In the genomic region with DNA sequence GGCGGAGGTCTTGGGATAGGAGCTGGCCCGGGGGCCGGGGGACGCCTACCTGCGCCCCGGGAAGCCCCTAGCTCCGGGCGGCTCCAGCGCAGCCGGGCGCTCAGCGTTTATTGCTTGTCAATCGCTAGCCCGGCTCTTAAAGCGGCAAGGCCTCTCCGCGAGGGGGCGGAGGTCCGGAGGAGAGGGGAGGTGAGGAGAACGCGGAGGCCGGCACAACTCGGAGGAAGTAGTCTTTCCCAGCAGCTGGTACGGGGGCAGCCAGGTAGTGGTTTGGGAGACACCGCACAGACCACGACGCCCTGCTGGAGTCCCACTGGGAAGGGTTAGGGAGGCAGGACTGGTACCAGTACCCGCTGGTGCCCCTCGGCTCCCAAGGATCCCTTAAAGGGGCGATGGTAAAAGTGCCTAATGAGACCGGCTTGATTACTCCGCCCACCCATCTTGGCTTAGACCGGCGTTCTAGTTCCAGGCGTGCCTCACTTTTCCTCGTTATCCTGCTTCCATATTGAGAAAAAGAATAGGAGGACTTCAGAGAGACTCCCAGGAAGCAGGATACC, we compare ENCODE assay signal across 8 cellular contexts. TPM values are rescaled to one million over a fixed set of nuclear protein-coding genes. Genes with fewer than 3 reads are reported as not detected.
DNase-seq lines count a peak whose midpoint lies in the region; ATAC-seq and TF ChIP-seq lines count a peak whose summit lies in the region.

A gene with protein sequence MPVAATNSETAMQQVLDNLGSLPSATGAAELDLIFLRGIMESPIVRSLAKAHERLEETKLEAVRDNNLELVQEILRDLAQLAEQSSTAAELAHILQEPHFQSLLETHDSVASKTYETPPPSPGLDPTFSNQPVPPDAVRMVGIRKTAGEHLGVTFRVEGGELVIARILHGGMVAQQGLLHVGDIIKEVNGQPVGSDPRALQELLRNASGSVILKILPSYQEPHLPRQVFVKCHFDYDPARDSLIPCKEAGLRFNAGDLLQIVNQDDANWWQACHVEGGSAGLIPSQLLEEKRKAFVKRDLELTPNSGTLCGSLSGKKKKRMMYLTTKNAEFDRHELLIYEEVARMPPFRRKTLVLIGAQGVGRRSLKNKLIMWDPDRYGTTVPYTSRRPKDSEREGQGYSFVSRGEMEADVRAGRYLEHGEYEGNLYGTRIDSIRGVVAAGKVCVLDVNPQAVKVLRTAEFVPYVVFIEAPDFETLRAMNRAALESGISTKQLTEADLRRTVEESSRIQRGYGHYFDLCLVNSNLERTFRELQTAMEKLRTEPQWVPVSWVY (minus strand): TSS at position 112 of the 557 bp plus-strand sequence. CDS start 3,076 bp downstream, outside the sequence.

- H3K4me1 ChIP-seq in PC-3 (ENCODE audit: insufficient read depth, low read length), result no peaks in the 10 kb centered on the region
- H3K4me1 ChIP-seq in naive thymus-derived CD4-positive, alpha-beta T cell (ENCODE audit: control insufficient read depth in 2 of 2, insufficient read depth in 2 of 2, low read length in 2 of 2), result peaks cover 17 to 20% of the 10 kb centered on the region in 2 donors

- TF ChIP-seq CTCF in PC-3 (conservative IDR thresholded peaks at IDR 0.05; ENCODE audit: low read depth, low read length) (no peak), fibroblast of pulmonary artery (IDR thresholded peaks at IDR 0.05; ENCODE audit: low read length, missing control alignments) (peak; percentile 13)

- no peak within 1 kb of the TSS for H3K9ac ChIP-seq in PC-3 (ENCODE audit: low read length)

- H3K27ac ChIP-seq in PC-3 (ENCODE audit: low read length), result no peak within 1 kb of the TSS
- peak within 1 kb of the TSS; percentile 80 for H3K27ac ChIP-seq in naive thymus-derived CD4-positive, alpha-beta T cell (ENCODE audit: low read depth, low read length)
- H3K27ac ChIP-seq in substantia nigra (ENCODE audit: low read depth, low read length, poor library complexity, severe bottlenecking), result peak within 1 kb of the TSS; percentile 98

- no peaks in the 10 kb centered on the region for H4K20me1 ChIP-seq in PC-3 (ENCODE audit: low read length)

- H3K4me3 Mint-ChIP-seq in naive thymus-derived CD4-positive, alpha-beta T cell, result peak within 1 kb of the TSS; percentile 70 to 95 (median 89)

- H3K9me3 ChIP-seq in PC-3 (ENCODE audit: low read length), result no peaks in the 10 kb centered on the region
- H3K9me3 ChIP-seq in naive thymus-derived CD4-positive, alpha-beta T cell (ENCODE audit: control insufficient read depth in 2 of 3, low read length in 3 of 3), result no peaks in the 10 kb centered on the region

- H3K36me3 Mint-ChIP-seq in naive thymus-derived CD4-positive, alpha-beta T cell, result peaks cover 0 to 3% (median 0%) of the 10 kb centered on the region in 5 donors

- peaks cover 37% of the 10 kb centered on the region for H3K27me3 ChIP-seq in PC-3 (ENCODE audit: low read length)
- H3K27me3 ChIP-seq in naive thymus-derived CD4-positive, alpha-beta T cell (ENCODE audit: control insufficient read depth in 2 of 2, insufficient read depth in 2 of 2, low read length in 2 of 2), result peaks cover 0 to 4% of the 10 kb centered on the region in 2 donors

- peak within 1 kb of the TSS; percentile 40; the same call in 1 of the 2 replicates for H3K4me3 ChIP-seq in PC-3 (ENCODE audit: low read length)
- peak within 1 kb of the TSS; percentile 68 for H3K4me3 ChIP-seq in fibroblast of pulmonary artery (replicated peaks; ENCODE audit: low read depth, low read length)
- peak within 1 kb of the TSS; percentile 78 for H3K4me3 ChIP-seq in naive thymus-derived CD4-positive, alpha-beta T cell (ENCODE audit: low read length)

- intact Hi-C loops in PC-3 (cut with micrococcal nuclease), result no loop called here
- intact Hi-C loops in naive thymus-derived CD4-positive, alpha-beta T cell (cut with micrococcal nuclease), result loop anchor here in 1 of 2 donors (1.0 to 2.0 kb wide), 2 partner anchors 10 to 215 kb away; a partner anchor contains a TSS

- CTCF ChIA-PET in PC-3 (lab: Charles Lee), result interaction anchor here (0.7 kb wide), 1 partner anchor 29 kb away, joined by 3 read pairs; no protein-coding TSS in a partner anchor
- CTCF ChIA-PET in naive thymus-derived CD4-positive, alpha-beta T cell (lab: Charles Lee), result interaction anchor here (0.8 to 4.0 kb wide), 7 partner anchors 10 to 134 kb away, joined by 3 to 21 read pairs (median 4); a partner anchor contains a TSS

- H3F3A ChIP-seq in PC-3 (ENCODE audit: low read length, unreplicated experiment), result no peaks in the 10 kb centered on the region

- no TSS peak for BruUV-seq in PC-3 (replicated peaks; lab: Mats Ljungman, UMichigan)

- H2AFZ ChIP-seq in PC-3 (ENCODE audit: low read length), result peak within 1 kb of the TSS; percentile 54

- H3K36me3 ChIP-seq in PC-3 (ENCODE audit: low read depth, low read length), result no peaks in the 10 kb centered on the region
- H3K36me3 ChIP-seq in naive thymus-derived CD4-positive, alpha-beta T cell (ENCODE audit: control insufficient read depth in 2 of 3, insufficient read depth in 3 of 3, low read length in 3 of 3), result peaks cover 0 to 6% (median 0%) of the 10 kb centered on the region in 3 experiments

- H3K27me3 Mint-ChIP-seq in naive thymus-derived CD4-positive, alpha-beta T cell, result peaks cover 0 to 63% (median 5%) of the 10 kb centered on the region in 5 donors

- H3K9me3 Mint-ChIP-seq in naive thymus-derived CD4-positive, alpha-beta T cell, result no peaks in the 10 kb centered on the region

- H3K4me1 Mint-ChIP-seq in naive thymus-derived CD4-positive, alpha-beta T cell, result peaks cover 0 to 16% (median 12%) of the 10 kb centered on the region in 7 donors

- H3K9me2 ChIP-seq in PC-3 (replicated peaks; ENCODE audit: low read length), result no peaks in the 10 kb centered on the region

- ATAC-seq in PC-3, result peak; percentile 19; the same call in 1 of the 2 replicates
- ATAC-seq in naive thymus-derived CD4-positive, alpha-beta T cell, result peak; percentile 73
- no peak for ATAC-seq in HG02938 (IDR thresholded peaks at IDR 0.05; ENCODE audit: unreplicated experiment)

- POLR2A ChIA-PET in PC-3 (lab: Charles Lee; ENCODE audit: unreplicated experiment), result no interaction called here
- POLR2A ChIA-PET in naive thymus-derived CD4-positive, alpha-beta T cell (lab: Charles Lee), result interaction anchor here (0.5 to 2.9 kb wide), 12 partner anchors 9 to 1519 kb away, joined by 3 to 10 read pairs (median 3); a partner anchor contains a TSS

- H3K27ac Mint-ChIP-seq in naive thymus-derived CD4-positive, alpha-beta T cell, result peak within 1 kb of the TSS in 8 of 9 donors; percentile 45 to 95 (median 89)

- peak within 1 kb of the TSS; percentile 67 for H3K4me2 ChIP-seq in PC-3 (ENCODE audit: low read length)

- no peaks in the 10 kb centered on the region for H3K79me2 ChIP-seq in PC-3 (ENCODE audit: low read length)

- DNase-seq in SKM-1 treated with dmso at 0.1 percent for 144 hours (lab: John Stamatoyannopoulos, UW; ENCODE audit: unreplicated experiment) (peak; percentile 61), SKM-1 (lab: John Stamatoyannopoulos, UW; ENCODE audit: unreplicated experiment) (no peak), PC-3 (peak; percentile 32), activated gamma-delta T cell treated with Interleukin-2 at 50 U/mL for 16 hours (peak; percentile 52), fibroblast of pulmonary artery (ENCODE audit: low read depth) (peak; percentile 66), substantia nigra (lab: John Stamatoyannopoulos, UW) (peak; percentile 22 to 93 (median 78))
- peak; percentile 28 to 76 (median 68) for DNase-seq in naive thymus-derived CD4-positive, alpha-beta T cell

RNA-seq across cellular contexts. Expression of the gene that starts here (rescaled TPM):
- 7.7 and 8.2 TPM in 2 replicates for total RNA-seq in PC-3 (2014; rRNA removed)
- total RNA-seq in naive thymus-derived CD4-positive, alpha-beta T cell, result 1 to 10 TPM in 4 of 5 experiments, under 1 TPM in 1; 0.24 to 9.3 (median 3.7) TPM
- 1 to 10 TPM; 1.3 to 2.2 TPM for polyA plus RNA-seq in naive thymus-derived CD4-positive, alpha-beta T cell
